In genomic region chr15:82045179-82045891, GRCh38 we compare ENCODE assay signal across 8 cellular contexts. TPM values are rescaled to one million over a fixed set of nuclear protein-coding genes. Genes with fewer than 3 reads are reported as not detected.
DNase-seq lines count a peak whose midpoint lies in the region; ATAC-seq and TF ChIP-seq lines count a peak whose summit lies in the region.

No MANE protein-coding gene starts in this region.

- intact Hi-C loops in activated CD8-positive, alpha-beta T cell treated with anti-CD3 and anti-CD28 coated beads for 36 hours (cut with micrococcal nuclease): no loop called here
- intact Hi-C loops in esophagus squamous epithelium (cut with DNase I) (no loop called here), thyroid gland (cut with DNase I) (no loop called here)

- no peak for TF ChIP-seq CTCF in activated CD8-positive, alpha-beta T cell treated with anti-CD3 and anti-CD28 coated beads for 36 hours (IDR thresholded peaks at IDR 0.05)
- no peak for TF ChIP-seq CTCF in esophagus squamous epithelium (IDR thresholded peaks at IDR 0.05)
- TF ChIP-seq CTCF in thyroid gland (IDR thresholded peaks at IDR 0.05): no peak

- no peak for TF ChIP-seq EP300 in Ishikawa (IDR thresholded peaks at IDR 0.05; ENCODE audit: borderline replicate concordance)

- no peaks in the 10 kb centered on the region for H3K36me3 Mint-ChIP-seq in CD4-positive, CD25-positive, alpha-beta regulatory T cell
- H3K36me3 Mint-ChIP-seq in activated CD8-positive, alpha-beta T cell treated with anti-CD3 and anti-CD28 coated beads for 36 hours (ENCODE audit: low read depth): no peaks in the 10 kb centered on the region

- no peaks in the 10 kb centered on the region for H3K9me3 Mint-ChIP-seq in CD4-positive, CD25-positive, alpha-beta regulatory T cell
- no peaks in the 10 kb centered on the region for H3K9me3 Mint-ChIP-seq in activated CD8-positive, alpha-beta T cell treated with anti-CD3 and anti-CD28 coated beads for 36 hours

- no peaks in the 10 kb centered on the region for H3K36me3 ChIP-seq in CD4-positive, CD25-positive, alpha-beta regulatory T cell (ENCODE audit: control insufficient read depth, insufficient read depth, low read length)
- H3K36me3 ChIP-seq in esophagus squamous epithelium (no peaks in the 10 kb centered on the region), muscle layer of colon (ENCODE audit: insufficient read depth, low read length) (no peaks in the 10 kb centered on the region), thyroid gland (no peaks in the 10 kb centered on the region)

- H3K27me3 Mint-ChIP-seq in CD4-positive, CD25-positive, alpha-beta regulatory T cell: peaks cover 47% of the 10 kb centered on the region
- H3K27me3 Mint-ChIP-seq in activated CD8-positive, alpha-beta T cell treated with anti-CD3 and anti-CD28 coated beads for 36 hours: peaks cover 26% of the 10 kb centered on the region

- no peak overlapping the region for H3K4me3 ChIP-seq in CD4-positive, CD25-positive, alpha-beta regulatory T cell (ENCODE audit: low read depth, low read length)
- H3K4me3 ChIP-seq in esophagus squamous epithelium (peak overlapping the region; percentile 57 to 88 (median 69)), muscle layer of colon (ENCODE audit: low read depth in 1 of 2, low read length in 2 of 2) (peak overlapping the region; percentile 67 to 80), thyroid gland (replicated peaks in 1 of 3) (peak overlapping the region in 2 of 3 donors; percentile 62 to 63)

- peaks cover 0 to 23% (median 2%) of the 10 kb centered on the region in 4 donors for H3K4me1 Mint-ChIP-seq in CD4-positive, CD25-positive, alpha-beta regulatory T cell
- H3K4me1 Mint-ChIP-seq in activated CD8-positive, alpha-beta T cell treated with anti-CD3 and anti-CD28 coated beads for 36 hours (ENCODE audit: low read depth): peaks cover 11% of the 10 kb centered on the region

- POLR2A ChIA-PET in activated CD8-positive, alpha-beta T cell treated with anti-CD3 and anti-CD28 coated beads for 36 hours (lab: Charles Lee): no interaction called here

- CTCF ChIA-PET in activated CD8-positive, alpha-beta T cell treated with anti-CD3 and anti-CD28 coated beads for 36 hours (lab: Charles Lee): no interaction called here

- ATAC-seq in CD4-positive, CD25-positive, alpha-beta regulatory T cell (ENCODE audit: low read depth in 2 of 2): no peak
- peak; percentile 9 for ATAC-seq in GM19397 (IDR thresholded peaks at IDR 0.05; ENCODE audit: unreplicated experiment)
- ATAC-seq in activated CD8-positive, alpha-beta T cell treated with anti-CD3 and anti-CD28 coated beads for 36 hours: no peak

- TF ChIP-seq RAD21 in Ishikawa (IDR thresholded peaks at IDR 0.05; ENCODE audit: low read depth): no peak

- H3K9me3 ChIP-seq in CD4-positive, CD25-positive, alpha-beta regulatory T cell (ENCODE audit: control insufficient read depth in 2 of 2, low read length in 2 of 2): no peaks in the 10 kb centered on the region
- no peaks in the 10 kb centered on the region for H3K9me3 ChIP-seq in esophagus squamous epithelium
- H3K9me3 ChIP-seq in muscle layer of colon (ENCODE audit: low read length): no peaks in the 10 kb centered on the region
- no peaks in the 10 kb centered on the region for H3K9me3 ChIP-seq in thyroid gland

- H3K9ac ChIP-seq in muscle layer of colon (ENCODE audit: low read length): peak overlapping the region; percentile 27

- DNase-seq in CD4-positive, CD25-positive, alpha-beta regulatory T cell: peak in 2 of 3 donors; percentile 6 to 33
- peak; percentile 37 for DNase-seq in activated CD8-positive, alpha-beta T cell treated with anti-CD3 and anti-CD28 coated beads for 36 hours
- no peak for DNase-seq in esophagus squamous epithelium (lab: John Stamatoyannopoulos, UW)
- DNase-seq in thyroid gland: peak in 1 of 2 donors; percentile 44
- no peak for DNase-seq in NOMO-1 treated with dmso at 0.1 percent for 144 hours (lab: John Stamatoyannopoulos, UW; ENCODE audit: unreplicated experiment)

- H3K4me1 ChIP-seq in CD4-positive, CD25-positive, alpha-beta regulatory T cell (ENCODE audit: control insufficient read depth, insufficient read depth, low read length, poor library complexity, severe bottlenecking): peaks cover 26% of the 10 kb centered on the region
- peaks cover 10 to 47% (median 13%) of the 10 kb centered on the region in 3 donors for H3K4me1 ChIP-seq in esophagus squamous epithelium
- peaks cover 17% of the 10 kb centered on the region for H3K4me1 ChIP-seq in muscle layer of colon (ENCODE audit: insufficient read depth, low read length)
- peaks cover 15 to 22% of the 10 kb centered on the region in 2 donors for H3K4me1 ChIP-seq in thyroid gland

- peak overlapping the region; percentile 81 to 90 (median 86) for H3K4me3 Mint-ChIP-seq in CD4-positive, CD25-positive, alpha-beta regulatory T cell
- peak overlapping the region; percentile 80 for H3K4me3 Mint-ChIP-seq in activated CD8-positive, alpha-beta T cell treated with anti-CD3 and anti-CD28 coated beads for 36 hours

- H3K27me3 ChIP-seq in CD4-positive, CD25-positive, alpha-beta regulatory T cell (ENCODE audit: control insufficient read depth, insufficient read depth, low read length): peaks cover 8% of the 10 kb centered on the region
- H3K27me3 ChIP-seq in esophagus squamous epithelium (peaks cover 0 to 51% (median 0%) of the 10 kb centered on the region in 4 donors), muscle layer of colon (ENCODE audit: control insufficient read depth in 1 of 2, insufficient read depth in 2 of 2, low read length in 2 of 2) (no peaks in the 10 kb centered on the region), thyroid gland (no peaks in the 10 kb centered on the region)

- 0 to 3% methylated on average over 28 to 33 of the region's 71 CpGs for WGBS in esophagus squamous epithelium, 2 donors
- 3 to 4% methylated on average over 8 to 21 of the region's 71 CpGs for WGBS in thyroid gland, 2 donors

- no peak for TF ChIP-seq POLR2A in esophagus squamous epithelium (IDR thresholded peaks at IDR 0.05)
- no peak for TF ChIP-seq POLR2A in thyroid gland (IDR thresholded peaks at IDR 0.05)

- H3K27ac ChIP-seq in CD4-positive, CD25-positive, alpha-beta regulatory T cell (ENCODE audit: insufficient read depth, low read length, poor library complexity, severe bottlenecking): peak overlapping the region; percentile 23
- H3K27ac ChIP-seq in esophagus squamous epithelium (peak overlapping the region; percentile 80 to 94 (median 94)), muscle layer of colon (ENCODE audit: low read depth, low read length) (peak overlapping the region; percentile 94), thyroid gland (peak overlapping the region in 2 of 3 donors; percentile 76 to 94)

- no peak overlapping the region for H3K27ac Mint-ChIP-seq in CD4-positive, CD25-positive, alpha-beta regulatory T cell
- no peak overlapping the region for H3K27ac Mint-ChIP-seq in activated CD8-positive, alpha-beta T cell treated with anti-CD3 and anti-CD28 coated beads for 36 hours

TF ChIP-seq in Ishikawa, 13 proteins besides CTCF, POLR2A, EP300 and RAD21:
- TF ChIP-seq ZBTB7A (IDR thresholded peaks at IDR 0.05; ENCODE audit: low read depth): peak; percentile 23; the same call in 1 of the 2 replicates
- TF ChIP-seq MAX (IDR thresholded peaks at IDR 0.05): peak; percentile 64; the same call in 1 of the 2 replicates
- TF ChIP-seq REST (IDR thresholded peaks at IDR 0.05; ENCODE audit: low read depth): no peak; the same call in 1 of the 2 replicates

RNA-seq across cellular contexts. Expression of gene MEX3B, which starts 0.5 kb away (rescaled TPM):
- total RNA-seq in CD4-positive, CD25-positive, alpha-beta regulatory T cell: 1.6 TPM
- polyA plus RNA-seq in CD4-positive, CD25-positive, alpha-beta regulatory T cell: not detected
- total RNA-seq in activated CD8-positive, alpha-beta T cell treated with anti-CD3 and anti-CD28 coated beads for 36 hours: under 1 TPM; 0.69 to 0.99 TPM
- total RNA-seq in esophagus squamous epithelium (under 1 TPM in 3 of 4 donors, not detected in 1; 0.22 to 0.57 (median 0.26) TPM), thyroid gland (1 to 10 TPM in 2 of 4 donors, under 1 TPM in 2; 0.73 to 1.8 (median 1.1) TPM)

Comparison
In these comparisons a context has a peak if more than half of its experiments do, and no peak if none do; other contexts are left out.
1. DNase-seq: peak in CD4-positive, CD25-positive, alpha-beta regulatory T cell (2 of 3) and activated CD8-positive, alpha-beta T cell treated with anti-CD3 and anti-CD28 coated beads for 36 hours (single experiment); none in esophagus squamous epithelium (single experiment) and NOMO-1 treated with dmso at 0.1 percent for 144 hours (single experiment).
2. H3K27ac ChIP-seq: peak in every context shown above with its lines; median percentile 94 in esophagus squamous epithelium; 94 in muscle layer of colon; 85 in thyroid gland; 23 in CD4-positive, CD25-positive, alpha-beta regulatory T cell.